ENCODE assay signal across 8 cellular contexts in genomic region chr1:8182034-8182761, GRCh38.
DNase-seq lines count a peak whose midpoint lies in the region; ATAC-seq lines count a peak whose summit lies in the region.

No MANE protein-coding gene starts in this region.

- ATAC-seq in activated CD8-positive, alpha-beta memory T cell treated with anti-CD3 and anti-CD28 coated beads, Interleukin-2, amount 10 ng/mL, durations not matched to agents 7 days and 5 days: peak; percentile 66
- peak; percentile 91 for ATAC-seq in effector memory CD8-positive, alpha-beta T cell (replicated peaks)

- peak overlapping the region; percentile 24 for H3K27ac Mint-ChIP-seq in activated CD8-positive, alpha-beta memory T cell treated with anti-CD3 and anti-CD28 coated beads, Interleukin-2, amount 10 ng/mL, durations not matched to agents 7 days and 5 days
- peak overlapping the region; percentile 90 for H3K27ac Mint-ChIP-seq in effector memory CD8-positive, alpha-beta T cell

- H3K4me3 Mint-ChIP-seq in activated CD8-positive, alpha-beta memory T cell treated with anti-CD3 and anti-CD28 coated beads, Interleukin-2, amount 10 ng/mL, durations not matched to agents 7 days and 5 days: no peak overlapping the region
- H3K4me3 Mint-ChIP-seq in effector memory CD8-positive, alpha-beta T cell: peak overlapping the region; percentile 51 to 66

- CTCF ChIA-PET in activated CD8-positive, alpha-beta memory T cell treated with anti-CD3 and anti-CD28 coated beads, Interleukin-2, amount 10 ng/mL, durations not matched to agents 7 days and 5 days (lab: Charles Lee): no interaction called here

- peaks cover 7% of the 10 kb centered on the region for H3K36me3 Mint-ChIP-seq in activated CD8-positive, alpha-beta memory T cell treated with anti-CD3 and anti-CD28 coated beads, Interleukin-2, amount 10 ng/mL, durations not matched to agents 7 days and 5 days
- H3K36me3 Mint-ChIP-seq in effector memory CD8-positive, alpha-beta T cell (ENCODE audit: insufficient read depth): no peaks in the 10 kb centered on the region

- H3K27me3 Mint-ChIP-seq in activated CD8-positive, alpha-beta memory T cell treated with anti-CD3 and anti-CD28 coated beads, Interleukin-2, amount 10 ng/mL, durations not matched to agents 7 days and 5 days: peaks cover 3% of the 10 kb centered on the region
- H3K27me3 Mint-ChIP-seq in effector memory CD8-positive, alpha-beta T cell: no peaks in the 10 kb centered on the region

- H3K9me3 Mint-ChIP-seq in activated CD8-positive, alpha-beta memory T cell treated with anti-CD3 and anti-CD28 coated beads, Interleukin-2, amount 10 ng/mL, durations not matched to agents 7 days and 5 days (ENCODE audit: low read depth): peaks cover 10% of the 10 kb centered on the region
- peaks cover 0 to 13% of the 10 kb centered on the region in 2 donors for H3K9me3 Mint-ChIP-seq in effector memory CD8-positive, alpha-beta T cell

- peaks cover 10% of the 10 kb centered on the region for H3K4me1 Mint-ChIP-seq in activated CD8-positive, alpha-beta memory T cell treated with anti-CD3 and anti-CD28 coated beads, Interleukin-2, amount 10 ng/mL, durations not matched to agents 7 days and 5 days
- H3K4me1 Mint-ChIP-seq in effector memory CD8-positive, alpha-beta T cell (ENCODE audit: low read depth in 2 of 2): peaks cover 10 to 19% of the 10 kb centered on the region in 2 donors

- H3K27ac ChIP-seq in caudate nucleus (ENCODE audit: low read depth, low read length): no peak overlapping the region

- DNase-seq in activated CD8-positive, alpha-beta memory T cell treated with anti-CD3 and anti-CD28 coated beads, Interleukin-2, amount 10 ng/mL, durations not matched to agents 7 days and 5 days: no peak
- no peak for DNase-seq in activated CD8-positive, alpha-beta memory T cell treated with anti-CD3 and anti-CD28 coated beads for 24 hours
- DNase-seq in NCI-H226: peak; percentile 18
- peak; percentile 11 to 33 (median 14) for DNase-seq in effector memory CD8-positive, alpha-beta T cell
- peak; percentile 8 for DNase-seq in stimulated activated naive CD4-positive, alpha-beta T cell treated with Interleukin-2 at 50 U/mL for 16 hours (lab: John Stamatoyannopoulos, UW)
- DNase-seq in NCI-H82 treated with DMSO at 0.1 percent for 48 hours (lab: John Stamatoyannopoulos, UW; ENCODE audit: unreplicated experiment): no peak
- DNase-seq in NCI-H526 treated with DMSO at 0.1 percent for 48 hours (lab: John Stamatoyannopoulos, UW): no peak
- no peak for DNase-seq in caudate nucleus (lab: John Stamatoyannopoulos, UW)

Comparison
In these comparisons a context has a peak if more than half of its experiments do, and no peak if none do; other contexts are left out.
1. DNase-seq: peak in NCI-H226 (single experiment), effector memory CD8-positive, alpha-beta T cell (3 of 3) and stimulated activated naive CD4-positive, alpha-beta T cell treated with Interleukin-2 at 50 U/mL for 16 hours (single experiment); none in activated CD8-positive, alpha-beta memory T cell treated with anti-CD3 and anti-CD28 coated beads, Interleukin-2, amount 10 ng/mL, durations not matched to agents 7 days and 5 days (single experiment), activated CD8-positive, alpha-beta memory T cell treated with anti-CD3 and anti-CD28 coated beads for 24 hours (single experiment), NCI-H82 treated with DMSO at 0.1 percent for 48 hours (single experiment), NCI-H526 treated with DMSO at 0.1 percent for 48 hours (single experiment) and caudate nucleus (0 of 61).